In genomic region chr20:44897133-44897532, GRCh38 we compare ENCODE assay signal across 18 cellular contexts. TPM values are rescaled to one million over a fixed set of nuclear protein-coding genes. Genes with fewer than 3 reads are reported as not detected.
DNase-seq lines count a peak whose midpoint lies in the region; ATAC-seq and TF ChIP-seq lines count a peak whose summit lies in the region.
"Had no signal": no experiment of that assay in that cellular context is flagged by ENCODE, and none has a peak within 500 bp of the region (broad histone marks: within the 10 kb centered on the region; RNA-seq: fewer than 3 reads in every experiment).

No MANE protein-coding gene starts in this region.

- H3K9me3 ChIP-seq in spleen: no peaks in the 10 kb centered on the region
- H3K9me3 ChIP-seq: esophagus muscularis mucosa, heart left ventricle had no signal

- no peaks in the 10 kb centered on the region for H3K27me3 ChIP-seq in spleen (replicated peaks in 1 of 7)
- H3K27me3 ChIP-seq: esophagus muscularis mucosa, heart left ventricle had no signal

- H3K27me3 Mint-ChIP-seq in activated T-cell treated with anti-CD3 and anti-CD28 coated beads, Interleukin-2, amount 50 U/mL, for 72 hours (ENCODE audit: low read depth): no peaks in the 10 kb centered on the region
- H3K27me3 Mint-ChIP-seq in T-cell: no peaks in the 10 kb centered on the region
- H3K27me3 Mint-ChIP-seq in effector memory CD8-positive, alpha-beta T cell: no peaks in the 10 kb centered on the region
- H3K27me3 Mint-ChIP-seq: progenitor cell of endocrine pancreas had no signal

- H3K36me3 Mint-ChIP-seq in activated T-cell treated with anti-CD3 and anti-CD28 coated beads, Interleukin-2, amount 50 U/mL, for 72 hours (ENCODE audit: insufficient read depth in 2 of 2): peaks cover 3 to 31% of the 10 kb centered on the region in 2 donors
- H3K36me3 Mint-ChIP-seq in T-cell: peaks cover 31% of the 10 kb centered on the region
- H3K36me3 Mint-ChIP-seq in effector memory CD8-positive, alpha-beta T cell (ENCODE audit: insufficient read depth): peaks cover 44% of the 10 kb centered on the region

- peak overlapping the region in 1 of 8 donors; percentile 9 for H3K4me3 ChIP-seq in spleen
- H3K4me3 ChIP-seq: esophagus muscularis mucosa had no signal

- intact Hi-C loops in spleen (cut with DNase I; ENCODE audit: low total_unique reads): loop anchor here (10.0 kb wide), 1 partner anchor 58 kb away; no protein-coding TSS in a partner anchor
- intact Hi-C loops in sciatic nerve (cut with DNase I): no loop called here

- peaks cover 0 to 45% (median 15%) of the 10 kb centered on the region in 6 donors for H3K36me3 ChIP-seq in spleen

- ATAC-seq in activated T-cell treated with anti-CD3 and anti-CD28 coated beads, Interleukin-2, amount 50 U/mL, for 72 hours (replicated peaks in 1 of 2): no peak
- ATAC-seq in T-cell (replicated peaks in 1 of 4) (no peak), sciatic nerve (no peak)
- ATAC-seq in effector memory CD8-positive, alpha-beta T cell (replicated peaks): no peak

- H3K9me3 Mint-ChIP-seq in activated T-cell treated with anti-CD3 and anti-CD28 coated beads, Interleukin-2, amount 50 U/mL, for 72 hours: no peaks in the 10 kb centered on the region
- no peaks in the 10 kb centered on the region for H3K9me3 Mint-ChIP-seq in T-cell
- H3K9me3 Mint-ChIP-seq in effector memory CD8-positive, alpha-beta T cell: no peaks in the 10 kb centered on the region

- peak overlapping the region in 6 of 8 donors; percentile 7 to 72 (median 56) for H3K27ac ChIP-seq in spleen

- no peak for TF ChIP-seq POLR2A in spleen (IDR thresholded peaks at IDR 0.05)

- peaks cover 61 to 100% (median 90%) of the 10 kb centered on the region in 6 donors for H3K4me1 ChIP-seq in spleen

- no peak for TF ChIP-seq CTCF in spleen (IDR thresholded peaks at IDR 0.05 in 8 of 11, conservative IDR thresholded peaks at IDR 0.05 in 3 of 11)

- peak overlapping the region; percentile 31 for H3K27ac Mint-ChIP-seq in activated T-cell treated with anti-CD3 and anti-CD28 coated beads, Interleukin-2, amount 50 U/mL, for 72 hours
- H3K27ac Mint-ChIP-seq in T-cell: peak overlapping the region; percentile 83 to 86
- H3K27ac Mint-ChIP-seq in effector memory CD8-positive, alpha-beta T cell: peak overlapping the region; percentile 62 to 84
- H3K27ac Mint-ChIP-seq: progenitor cell of endocrine pancreas had no signal

- no peak for DNase-seq in activated T-cell treated with anti-CD3 and anti-CD28 coated beads, Interleukin-2, amount 50 U/mL, for 72 hours
- DNase-seq in activated T-cell treated with anti-CD3 and anti-CD28 coated beads for 4 hours (no peak), T-cell (no peak), spleen (no peak), sciatic nerve (ENCODE audit: low spot score) (no peak), AG08395 (ENCODE audit: low spot score) (no peak)
- DNase-seq in effector memory CD8-positive, alpha-beta T cell: no peak
- no peak for DNase-seq in stimulated activated CD4-positive, alpha-beta T cell treated with anti-CD3 and anti-CD28 coated beads, Interleukin-4, amount 100 ng/mL, for 24 hours
- DNase-seq: activated CD8-positive, alpha-beta memory T cell treated with anti-CD3 and anti-CD28 coated beads, Interleukin-2, amount 50 U/mL, for 48 hours; aorta; dermis blood vessel endothelial cell; heart left ventricle; Karpas-422; kidney; NCI-H187; NCI-H510A treated with DMSO at 0.1 percent for 48 hours had no signal

- CTCF ChIA-PET in T-cell (lab: Charles Lee): interaction anchor here (0.7 to 1.4 kb wide), 2 partner anchors 9 to 694 kb away, joined by 3 to 4 read pairs; no protein-coding TSS in a partner anchor

- peaks cover 90% of the 10 kb centered on the region for H3K4me1 Mint-ChIP-seq in activated T-cell treated with anti-CD3 and anti-CD28 coated beads, Interleukin-2, amount 50 U/mL, for 72 hours (ENCODE audit: low read depth)
- peaks cover 81 to 89% (median 84%) of the 10 kb centered on the region in 3 donors for H3K4me1 Mint-ChIP-seq in T-cell
- H3K4me1 Mint-ChIP-seq in effector memory CD8-positive, alpha-beta T cell (ENCODE audit: low read depth in 2 of 2): peaks cover 67 to 72% of the 10 kb centered on the region in 2 donors

- peak overlapping the region in 1 of 2 donors; percentile 34 for H3K4me3 Mint-ChIP-seq in activated T-cell treated with anti-CD3 and anti-CD28 coated beads, Interleukin-2, amount 50 U/mL, for 72 hours
- H3K4me3 Mint-ChIP-seq in T-cell: peak overlapping the region in 2 of 3 donors; percentile 14 to 37
- H3K4me3 Mint-ChIP-seq in effector memory CD8-positive, alpha-beta T cell: peak overlapping the region; percentile 3 to 48

- POLR2A ChIA-PET in T-cell (lab: Charles Lee): interaction anchor here (0.6 to 0.9 kb wide), 4 partner anchors 8 to 582 kb away, joined by 3 to 6 read pairs (median 3); no protein-coding TSS in a partner anchor

- WGBS in spleen, 5 donors: 48 to 86% (median 55%) methylated on average over 1 of the region's 1 CpG

RNA-seq across cellular contexts. Expression of gene YWHAB, which starts 11.6 kb away (rescaled TPM):
- total RNA-seq in activated T-cell treated with anti-CD3 and anti-CD28 coated beads, Interleukin-2, amount 50 U/mL, for 72 hours: 100 to 1,000 TPM; 196 to 198 TPM
- total RNA-seq in T-cell (100 to 1,000 TPM; 198 to 233 (median 205) TPM), spleen (100 to 1,000 TPM; 147 to 237 (median 210) TPM), sciatic nerve (126 TPM)
- 100 to 1,000 TPM in 1 of 3 donors, 10 to 100 TPM in 2; 85.8 to 107 (median 96.7) TPM for polyA plus RNA-seq in spleen

RNA-seq across cellular contexts. Expression of gene PABPC1L, which starts 12.7 kb away (rescaled TPM):
- 100 to 1,000 TPM; 138 to 162 TPM for total RNA-seq in activated T-cell treated with anti-CD3 and anti-CD28 coated beads, Interleukin-2, amount 50 U/mL, for 72 hours
- total RNA-seq in T-cell: 10 to 100 TPM; 45.6 to 66.2 (median 58.2) TPM
- total RNA-seq in spleen: 10 to 100 TPM; 27.0 to 51.6 (median 34.2) TPM
- 10 to 100 TPM; 31.9 to 61.4 (median 32.8) TPM for polyA plus RNA-seq in spleen
- total RNA-seq in sciatic nerve: 15.6 TPM

Comparison
In these comparisons a context has a peak if more than half of its experiments do, and no peak if none do; other contexts are left out.
1. H3K27ac Mint-ChIP-seq: peak in every context shown above with its lines; median percentile 84 in T-cell; 73 in effector memory CD8-positive, alpha-beta T cell; 31 in activated T-cell treated with anti-CD3 and anti-CD28 coated beads, Interleukin-2, amount 50 U/mL, for 72 hours.